Comparison of ENCODE assay signal across 23 cellular contexts in genomic region chr14:90543876-90544275, GRCh38.
"Had no signal": no experiment of that assay in that cellular context is flagged by ENCODE, and none has a peak within 500 bp of the region (broad histone marks: within the 10 kb centered on the region; RNA-seq: fewer than 3 reads in every experiment).

No MANE protein-coding gene starts in this region.

- H3K4me1 ChIP-seq: left lung, upper lobe of right lung had no signal

- H3K4me3 ChIP-seq: left lung, upper lobe of right lung had no signal

- H3K27me3 ChIP-seq: left lung, upper lobe of right lung had no signal

- H3K36me3 Mint-ChIP-seq: activated naive CD8-positive, alpha-beta T cell treated with anti-CD3 and anti-CD28 coated beads for 36 hours; immature natural killer cell; T-cell had no signal

- H3K27ac Mint-ChIP-seq: activated CD8-positive, alpha-beta T cell treated with anti-CD3 and anti-CD28 coated beads, Interleukin-2, amount 10 ng/mL, durations not matched to agents 7 days and 5 days; activated naive CD8-positive, alpha-beta T cell treated with anti-CD3 and anti-CD28 coated beads for 36 hours; activated T-helper 17 cell treated with anti-CD3 and anti-CD28 coated beads, Interleukin-2, amount 50 U/mL, for 72 hours; immature natural killer cell; T-cell had no signal

- H3K4me3 Mint-ChIP-seq: activated CD8-positive, alpha-beta T cell treated with anti-CD3 and anti-CD28 coated beads, Interleukin-2, amount 10 ng/mL, durations not matched to agents 7 days and 5 days; activated naive CD8-positive, alpha-beta T cell treated with anti-CD3 and anti-CD28 coated beads for 36 hours; activated T-helper 17 cell treated with anti-CD3 and anti-CD28 coated beads, Interleukin-2, amount 50 U/mL, for 72 hours; immature natural killer cell; nephron; T-cell had no signal

- H3K36me3 ChIP-seq: upper lobe of right lung had no signal

- H3K9me3 ChIP-seq: left lung, SK-N-SH, upper lobe of right lung had no signal

- DNase-seq: activated CD4-positive, alpha-beta T cell treated with anti-CD3 and anti-CD28 coated beads, Interleukin-2, amount 50 U/mL, for 1 hour; activated CD4-positive, CD25-positive, alpha-beta regulatory T cell treated with anti-CD3 and anti-CD28 coated beads, Interleukin-2, amount 50 U/mL, for 72 hours; activated CD8-positive, alpha-beta T cell treated with anti-CD3 and anti-CD28 coated beads, Interleukin-2, amount 10 ng/mL, durations not matched to agents 7 days and 5 days; activated naive CD4-positive, alpha-beta T cell; activated naive CD8-positive, alpha-beta T cell treated with anti-CD3 and anti-CD28 coated beads for 36 hours; activated T-cell treated with anti-CD3 and anti-CD28 coated beads, Interleukin-2, amount 50 U/mL, for 1 hour; cerebellar nuclear complex; effector CD4-positive, alpha-beta T cell; foreskin fibroblast; immature natural killer cell; kidney glomerular epithelial cell; left lung; mammary epithelial cell; midbrain; nucleus accumbens; SK-N-SH; stimulated activated CD4-positive, alpha-beta T cell treated with anti-CD3 and anti-CD28 coated beads, Interleukin-4, amount 100 ng/mL, for 24 hours; stimulated activated naive CD4-positive, alpha-beta T cell treated with Interleukin-2 at 50 U/mL for 16 hours; T-cell; upper lobe of right lung; WERI-Rb-1 had no signal

- H3K27ac ChIP-seq: left lung, upper lobe of right lung, WERI-Rb-1 had no signal

- H3K27me3 Mint-ChIP-seq: activated naive CD8-positive, alpha-beta T cell treated with anti-CD3 and anti-CD28 coated beads for 36 hours; activated T-helper 17 cell treated with anti-CD3 and anti-CD28 coated beads, Interleukin-2, amount 50 U/mL, for 72 hours; T-cell had no signal

- H3K9me3 Mint-ChIP-seq: activated naive CD8-positive, alpha-beta T cell treated with anti-CD3 and anti-CD28 coated beads for 36 hours; activated T-helper 17 cell treated with anti-CD3 and anti-CD28 coated beads, Interleukin-2, amount 50 U/mL, for 72 hours; immature natural killer cell; nephron; T-cell had no signal

- H3K9ac ChIP-seq: SK-N-SH had no signal

- H3K4me1 Mint-ChIP-seq: activated naive CD8-positive, alpha-beta T cell treated with anti-CD3 and anti-CD28 coated beads for 36 hours; activated T-helper 17 cell treated with anti-CD3 and anti-CD28 coated beads, Interleukin-2, amount 50 U/mL, for 72 hours; immature natural killer cell; T-cell had no signal
